Comparison of ENCODE assay signal across 9 cellular contexts in genomic region chr4:2333356-2333841, GRCh38.
DNase-seq lines count a peak whose midpoint lies in the region; ATAC-seq and TF ChIP-seq lines count a peak whose summit lies in the region.
"Had no signal": no experiment of that assay in that cellular context is flagged by ENCODE, and none has a peak within 500 bp of the region (broad histone marks: within the 10 kb centered on the region; RNA-seq: fewer than 3 reads in every experiment).

No MANE protein-coding gene starts in this region.

- POLR2A ChIA-PET in IMR-90 (lab: Charles Lee; ENCODE audit: unreplicated experiment) = no interaction called here

- peak; percentile 15 for DNase-seq in GM12864 (ENCODE audit: low read depth)
- no peak for DNase-seq in IMR-90
- peak; percentile 50 for DNase-seq in ecto neural progenitor cell (ENCODE audit: low spot score)
- DNase-seq in neuronal stem cell (ENCODE audit: low spot score) = no peak
- no peak for DNase-seq in neural progenitor cell (ENCODE audit: low spot score)
- no peak for DNase-seq in NCI-H345 (lab: John Stamatoyannopoulos, UW)

- H2BK20ac ChIP-seq in IMR-90 (ENCODE audit: low read depth, low read length) = no peak overlapping the region

- H3K36me3 ChIP-seq in IMR-90 (ENCODE audit: control insufficient read depth, insufficient read depth, low read length) (no peaks in the 10 kb centered on the region), neuronal stem cell (replicated peaks in 1 of 2; ENCODE audit: control insufficient read depth in 2 of 2, insufficient read depth in 2 of 2, low read length in 2 of 2) (no peaks in the 10 kb centered on the region), neural progenitor cell (no peaks in the 10 kb centered on the region)

- WGBS in IMR-90 (ENCODE audit: extremely low coverage in 2 of 2, insufficient read length in 1 of 2), 2 experiments = 100% methylated on average over 4 of the region's 18 CpGs; no CpG with 5 or more reads in 1 of the 2 experiments
- WGBS in neuronal stem cell (ENCODE audit: extremely low coverage in 2 of 2, insufficient read length in 2 of 2, insufficient replicate concordance in 1 of 2), 2 donors = no CpG with 5 or more reads among the region's 18 CpGs

- H3K79me2 ChIP-seq in neural progenitor cell (ENCODE audit: low read depth) = no peaks in the 10 kb centered on the region

- H2AK5ac ChIP-seq in IMR-90 (ENCODE audit: low read depth, low read length) (0 out of 2 replicates have a peak overlapping the region, but pooled peaks have one; percentile 40), neuronal stem cell (ENCODE audit: low read depth, low read length) (no peak overlapping the region)

- H3K4me3 ChIP-seq in GM12864 (ENCODE audit: low read depth, low read length) = no peak overlapping the region
- H3K4me3 ChIP-seq in IMR-90 (ENCODE audit: insufficient read depth, low read depth, low read length) = no peak overlapping the region
- H3K4me3 ChIP-seq in neuronal stem cell (ENCODE audit: low read length in 2 of 2) = no peak overlapping the region
- H3K4me3 ChIP-seq in neural progenitor cell = no peak overlapping the region
- H3K4me3 ChIP-seq: tibial nerve had no signal

- H3K27ac ChIP-seq in IMR-90 (ENCODE audit: insufficient read depth, low read length) (no peak overlapping the region), neuronal stem cell (replicated peaks; ENCODE audit: low read length) (no peak overlapping the region), neural progenitor cell (no peak overlapping the region)
- H3K27ac ChIP-seq: tibial nerve had no signal

- no TSS peak for BruUV-seq in IMR-90 (replicated peaks; lab: Mats Ljungman, UMichigan)

- H3K9me3 ChIP-seq in IMR-90 (ENCODE audit: control insufficient read depth, insufficient read depth, low read length) (no peaks in the 10 kb centered on the region; the same call in 1 of the 2 replicates), neuronal stem cell (replicated peaks in 1 of 2; ENCODE audit: control insufficient read depth in 2 of 2, insufficient read depth in 1 of 2, low read depth in 1 of 2, low read length in 2 of 2) (peaks cover 0 to 2% of the 10 kb centered on the region in 2 donors), neural progenitor cell (ENCODE audit: low read depth) (no peaks in the 10 kb centered on the region)

- H3K56ac ChIP-seq in IMR-90 (ENCODE audit: extremely low read depth, insufficient read depth, low read length) = no peak overlapping the region

- H3K14ac ChIP-seq in IMR-90 (replicated peaks; ENCODE audit: low read depth, low read length) (no peak overlapping the region), neuronal stem cell (ENCODE audit: low read length) (no peak overlapping the region)

- peaks cover 18% of the 10 kb centered on the region for H3K27me3 Mint-ChIP-seq in neural progenitor cell (ENCODE audit: insufficient read depth, low read depth)

- H2BK5ac ChIP-seq in IMR-90 (ENCODE audit: low read depth, low read length, poor library complexity, severe bottlenecking) = no peak overlapping the region
- H2BK5ac ChIP-seq in neuronal stem cell (ENCODE audit: low read length) = no peak overlapping the region

- H3F3A ChIP-seq in neural progenitor cell (ENCODE audit: low read depth) = peaks cover 6% of the 10 kb centered on the region

- ATAC-seq in IMR-90 (ENCODE audit: low read depth) = no peak
- ATAC-seq in HG03159 (IDR thresholded peaks at IDR 0.05; ENCODE audit: unreplicated experiment) = no peak
- no peak for ATAC-seq in GM18502 (IDR thresholded peaks at IDR 0.05; ENCODE audit: poor library complexity, unreplicated experiment)

- no peaks in the 10 kb centered on the region for H4K20me1 ChIP-seq in IMR-90 (ENCODE audit: insufficient read depth, low read length)
- H4K20me1 ChIP-seq in neural progenitor cell (ENCODE audit: low read depth) = no peaks in the 10 kb centered on the region

- peaks cover 12% of the 10 kb centered on the region for H3K4me1 Mint-ChIP-seq in neural progenitor cell

- in situ Hi-C loops in IMR-90 (cut with MboI; ENCODE audit: low sequenced_read_pairs) = no loop called here

- no peak overlapping the region; the same call in 2 of the 3 replicates for H2BK15ac ChIP-seq in IMR-90 (ENCODE audit: low read depth, low read length)
- no peak overlapping the region for H2BK15ac ChIP-seq in neuronal stem cell (ENCODE audit: low read length)

- H3K23ac ChIP-seq in IMR-90 (ENCODE audit: low read depth, low read length) (no peak overlapping the region), neuronal stem cell (ENCODE audit: low read depth, low read length, poor library complexity) (no peak overlapping the region)

- no peak overlapping the region for H3K18ac ChIP-seq in IMR-90 (ENCODE audit: low read depth, low read length)
- H3K18ac ChIP-seq in neuronal stem cell (ENCODE audit: low read length) = no peak overlapping the region

- H3K36me3 Mint-ChIP-seq in neural progenitor cell = peaks cover 1% of the 10 kb centered on the region

- intact Hi-C loops in IMR-90 (cut with micrococcal nuclease) = no loop called here

- no peak overlapping the region for H3K9ac ChIP-seq in IMR-90 (ENCODE audit: low read depth, low read length)
- peak overlapping the region; percentile 37 for H3K9ac ChIP-seq in neuronal stem cell (ENCODE audit: low read depth, low read length, poor library complexity)
- no peak overlapping the region for H3K9ac ChIP-seq in neural progenitor cell

- H4K8ac ChIP-seq in IMR-90 (ENCODE audit: low read depth in 2 of 2, low read length in 2 of 2) = no peak overlapping the region
- no peak overlapping the region for H4K8ac ChIP-seq in neuronal stem cell (ENCODE audit: low read depth, low read length)

- no peak overlapping the region for H2AK9ac ChIP-seq in IMR-90 (replicated peaks; ENCODE audit: low read depth, low read length, poor library complexity)

- H2BK12ac ChIP-seq in neuronal stem cell (ENCODE audit: low read length) = no peak overlapping the region

- no peak overlapping the region for H3K4ac ChIP-seq in IMR-90 (ENCODE audit: low read depth, low read length)
- H3K4ac ChIP-seq in neuronal stem cell (ENCODE audit: low read length) = no peak overlapping the region

- peaks cover 7% of the 10 kb centered on the region for H3K9me1 ChIP-seq in IMR-90 (ENCODE audit: insufficient read depth, low read length)

- TF ChIP-seq RAD21 in IMR-90 (IDR thresholded peaks at IDR 0.05; ENCODE audit: low read length) = no peak

- H3K4me3 Mint-ChIP-seq in neural progenitor cell = no peak overlapping the region

- H2AFZ ChIP-seq in IMR-90 (replicated peaks; ENCODE audit: low read length, poor library complexity) (no peak overlapping the region), neuronal stem cell (ENCODE audit: low read length) (no peak overlapping the region), neural progenitor cell (replicated peaks) (no peak overlapping the region)

- CTCF ChIA-PET in IMR-90 (lab: Yijun Ruan, JAX) = no interaction called here

- TF ChIP-seq POLR2A in IMR-90 (IDR thresholded peaks at IDR 0.05; ENCODE audit: low read depth, low read length) = no peak

- no peak overlapping the region for H3K27ac Mint-ChIP-seq in neural progenitor cell

- H2BK120ac ChIP-seq in IMR-90 (ENCODE audit: low read depth, low read length) (no peak overlapping the region; the same call in 1 of the 2 replicates), neuronal stem cell (ENCODE audit: low read depth, low read length) (no peak overlapping the region)

- no peaks in the 10 kb centered on the region; a peak in 1 of 4 replicates for H3K79me1 ChIP-seq in IMR-90 (ENCODE audit: low read depth in 1 of 2, low read length in 2 of 2)
- H3K79me1 ChIP-seq in neuronal stem cell (ENCODE audit: low read depth, low read length) = no peaks in the 10 kb centered on the region

- no peak overlapping the region for H4K5ac ChIP-seq in IMR-90 (ENCODE audit: low read depth, low read length)

- H3K27me3 ChIP-seq in IMR-90 (ENCODE audit: control insufficient read depth, insufficient read depth, low read length) (peaks cover 15% of the 10 kb centered on the region), neuronal stem cell (ENCODE audit: control insufficient read depth in 3 of 3, insufficient read depth in 3 of 3, low read depth in 1 of 3, low read length in 3 of 3) (peaks cover 0 to 28% (median 4%) of the 10 kb centered on the region in 3 experiments), neural progenitor cell (no peaks in the 10 kb centered on the region)
- H3K27me3 ChIP-seq: tibial nerve had no signal

- dilution Hi-C loops in IMR-90 (cut with HindIII; ENCODE audit: low sequenced_read_pairs, unreplicated experiment) = no loop called here

- H3K4me2 ChIP-seq in IMR-90 (ENCODE audit: low read depth, low read length) (no peak overlapping the region), neuronal stem cell (ENCODE audit: insufficient read depth, low read length, poor library complexity, severe bottlenecking) (no peak overlapping the region), neural progenitor cell (no peak overlapping the region)

- peaks cover 2% of the 10 kb centered on the region for H3K9me3 Mint-ChIP-seq in neural progenitor cell

- H3K4me1 ChIP-seq in IMR-90 (ENCODE audit: control insufficient read depth, insufficient read depth, low read length) (peaks cover 10% of the 10 kb centered on the region), neuronal stem cell (ENCODE audit: control insufficient read depth in 2 of 2, insufficient read depth in 1 of 2, low read depth in 1 of 2, low read length in 2 of 2) (peaks cover 0 to 8% of the 10 kb centered on the region in 2 donors), neural progenitor cell (peaks cover 4% of the 10 kb centered on the region)
- H3K4me1 ChIP-seq: tibial nerve had no signal

- no peak overlapping the region for H4K91ac ChIP-seq in IMR-90 (ENCODE audit: insufficient read depth, low read depth, low read length)
- no peak overlapping the region for H4K91ac ChIP-seq in neuronal stem cell (ENCODE audit: low read depth, low read length, poor library complexity)

- no peak for TF ChIP-seq CTCF in GM12864 (IDR thresholded peaks at IDR 0.05; ENCODE audit: low read depth, low read length, missing control alignments)
- no peak for TF ChIP-seq CTCF in IMR-90 (conservative IDR thresholded peaks at IDR 0.05; ENCODE audit: low read depth, low read length)
- TF ChIP-seq CTCF in neural progenitor cell (IDR thresholded peaks at IDR 0.05) = no peak

TF ChIP-seq in IMR-90, 13 proteins besides CTCF, POLR2A, EP300 and RAD21 (continues in another document):
- TF ChIP-seq NFE2L2 (IDR thresholded peaks at IDR 0.05; ENCODE audit: low read depth, low read length) = no peak
- no peak for TF ChIP-seq FOS (IDR thresholded peaks at IDR 0.05; ENCODE audit: low read depth, low read length)
- no peak for TF ChIP-seq RFX5 (IDR thresholded peaks at IDR 0.05; ENCODE audit: low read depth, low read length)
- no peak for TF ChIP-seq MXI1 (IDR thresholded peaks at IDR 0.05; ENCODE audit: borderline replicate concordance, low read depth, low read length)
- TF ChIP-seq MAZ (IDR thresholded peaks at IDR 0.05; ENCODE audit: borderline replicate concordance, low read depth, low read length) = no peak
- TF ChIP-seq SMC3 (IDR thresholded peaks at IDR 0.05; ENCODE audit: low read depth, low read length) = no peak
- no peak for TF ChIP-seq CEBPB (IDR thresholded peaks at IDR 0.05; ENCODE audit: low read depth, low read length)
- TF ChIP-seq RCOR1 (IDR thresholded peaks at IDR 0.05; ENCODE audit: insufficient replicate concordance, low read length) = no peak

Comparison
In these comparisons a context has a peak if more than half of its experiments do, and no peak if none do; other contexts are left out.
1. DNase-seq: peak in GM12864 (single experiment) and ecto neural progenitor cell (single experiment); none in IMR-90 (single experiment), neuronal stem cell (single experiment), neural progenitor cell (single experiment) and NCI-H345 (single experiment).